28 cellular contexts compared by ENCODE assay signal in genomic region chr14:97024300-97024699, GRCh38.
"Had no signal": no experiment of that assay in that cellular context is flagged by ENCODE, and none has a peak within 500 bp of the region (broad histone marks: within the 10 kb centered on the region; RNA-seq: fewer than 3 reads in every experiment).

No MANE protein-coding gene starts in this region.

- H3K36me3 ChIP-seq: brain microvascular endothelial cell, WERI-Rb-1 had no signal

- ATAC-seq: activated CD4-positive, alpha-beta T cell treated with anti-CD3 and anti-CD28 coated beads for 36 hours; activated CD8-positive, alpha-beta memory T cell treated with anti-CD3 and anti-CD28 coated beads, Interleukin-2, amount 10 ng/mL, durations not matched to agents 7 days and 5 days; activated CD8-positive, alpha-beta T cell treated with anti-CD3 and anti-CD28 coated beads, Interleukin-2, amount 10 ng/mL, durations not matched to agents 7 days and 5 days; esophagus mucosa; T-helper 17 cell had no signal

- H3K27ac ChIP-seq: brain microvascular endothelial cell, WERI-Rb-1 had no signal

- FAIRE-seq: astrocyte, bronchial epithelial cell, colon, frontal cortex had no signal

- H3K27me3 ChIP-seq: brain microvascular endothelial cell had no signal

- DNase-seq: activated CD4-positive, alpha-beta memory T cell treated with anti-CD3 and anti-CD28 coated beads for 36 hours; activated CD4-positive, alpha-beta T cell treated with anti-CD3 and anti-CD28 coated beads for 36 hours; activated CD4-positive, alpha-beta T cell treated with anti-CD3 and anti-CD28 coated beads, Interleukin-2, amount 10 ng/mL, durations not matched to agents 24 days and 14 days; activated CD4-positive, CD25-positive, alpha-beta regulatory T cell; activated CD4-positive, CD25-positive, alpha-beta regulatory T cell treated with anti-CD3 and anti-CD28 coated beads, Interleukin-2, amount 50 U/mL, for 72 hours; activated CD8-positive, alpha-beta memory T cell treated with anti-CD3 and anti-CD28 coated beads, Interleukin-2, amount 10 ng/mL, durations not matched to agents 7 days and 5 days; activated CD8-positive, alpha-beta memory T cell treated with anti-CD3 and anti-CD28 coated beads, Interleukin-2, amount 50 U/mL, for 4 hours; activated CD8-positive, alpha-beta T cell treated with anti-CD3 and anti-CD28 coated beads, Interleukin-2, amount 10 ng/mL, durations not matched to agents 7 days and 5 days; activated gamma-delta T cell; activated naive CD4-positive, alpha-beta T cell; activated naive CD4-positive, alpha-beta T cell treated with anti-CD3 and anti-CD28 coated beads, Interleukin-2, amount 10 ng/mL, durations not matched to agents 7 days and 5 days; activated T-cell treated with anti-CD3 and anti-CD28 coated beads, Interleukin-2, amount 50 U/mL, for 1 hour; activated T-cell treated with anti-CD3 and anti-CD28 coated beads, Interleukin-2, amount 50 U/mL, for 48 hours; amniotic stem cell; anterior cingulate cortex; brain microvascular endothelial cell; effector CD8-positive, alpha-beta T cell; foreskin fibroblast; head of caudate nucleus; T-helper 1 cell; T-helper 17 cell; T1000; WERI-Rb-1 had no signal
